In genomic region chr4:71069063-71069462, GRCh38 we compare ENCODE assay signal across 32 cellular contexts.
"Had no signal": no experiment of that assay in that cellular context is flagged by ENCODE, and none has a peak within 500 bp of the region (broad histone marks: within the 10 kb centered on the region; RNA-seq: fewer than 3 reads in every experiment).

No MANE protein-coding gene starts in this region.

- H3K36me3 Mint-ChIP-seq: activated naive CD8-positive, alpha-beta T cell treated with anti-CD3 and anti-CD28 coated beads for 36 hours had no signal

- H3K4me1 Mint-ChIP-seq: activated naive CD8-positive, alpha-beta T cell treated with anti-CD3 and anti-CD28 coated beads for 36 hours; activated T-helper 17 cell treated with anti-CD3 and anti-CD28 coated beads, Interleukin-2, amount 50 U/mL, for 72 hours had no signal

- H3K9me3 Mint-ChIP-seq: activated B cell treated with CpG ODN at 0.5 μM for 24 hours; activated CD8-positive, alpha-beta T cell treated with anti-CD3 and anti-CD28 coated beads for 36 hours; activated naive CD8-positive, alpha-beta T cell treated with anti-CD3 and anti-CD28 coated beads for 36 hours; activated naive CD8-positive, alpha-beta T cell treated with anti-CD3 and anti-CD28 coated beads, Interleukin-2, amount 50 U/mL, for 24 hours; activated T-cell treated with anti-CD3 and anti-CD28 coated beads, Interleukin-2, amount 50 U/mL, for 4 hours; activated T-helper 17 cell treated with anti-CD3 and anti-CD28 coated beads, Interleukin-2, amount 50 U/mL, for 72 hours; T-helper 2 cell treated with Interferon-gamma antibody and Interleukin-4, amounts not matched to agents 5 μg/mL and 100 μg/mL, for 36 hours had no signal

- DNase-seq: activated B cell treated with CpG ODN at 0.5 μM for 24 hours; activated CD4-positive, alpha-beta T cell treated with anti-CD3 and anti-CD28 coated beads for 48 hours; activated CD4-positive, alpha-beta T cell treated with anti-CD3 and anti-CD28 coated beads, Interleukin-2, amount 50 U/mL, for 1 hour; activated CD4-positive, alpha-beta T cell treated with anti-CD3 and anti-CD28 coated beads, Interleukin-2, amount 50 U/mL, for 48 hours; activated CD8-positive, alpha-beta memory T cell treated with anti-CD3 and anti-CD28 coated beads for 24 hours; activated CD8-positive, alpha-beta T cell treated with anti-CD3 and anti-CD28 coated beads for 36 hours; activated effector memory CD4-positive, alpha-beta T cell treated with Interleukin-2 at 50 U/mL for 16 hours; activated gamma-delta T cell treated with Interleukin-2 at 50 U/mL for 16 hours; activated naive CD4-positive, alpha-beta T cell treated with anti-CD3 and anti-CD28 coated beads, Interleukin-2, amount 50 U/mL, for 16 hours; activated naive CD4-positive, alpha-beta T cell treated with Interleukin-2 at 50 U/mL for 16 hours; activated naive CD8-positive, alpha-beta T cell treated with anti-CD3 and anti-CD28 coated beads for 36 hours; activated naive CD8-positive, alpha-beta T cell treated with anti-CD3 and anti-CD28 coated beads, Interleukin-2, amount 50 U/mL, for 24 hours; activated T-cell treated with anti-CD3 and anti-CD28 coated beads, Interleukin-2, amount 50 U/mL, for 4 hours; adrenal gland; amygdala; aorta; body of pancreas; central memory CD4-positive, alpha-beta T cell; cerebellar nuclear complex; colonic mucosa; effector CD8-positive, alpha-beta T cell; esophagus squamous epithelium; foreskin melanocyte; T-helper 1 cell; T-helper 17 cell; T1000; WERI-Rb-1 had no signal

- H3K27me3 Mint-ChIP-seq: activated CD8-positive, alpha-beta T cell treated with anti-CD3 and anti-CD28 coated beads for 36 hours; activated naive CD8-positive, alpha-beta T cell treated with anti-CD3 and anti-CD28 coated beads for 36 hours; activated naive CD8-positive, alpha-beta T cell treated with anti-CD3 and anti-CD28 coated beads, Interleukin-2, amount 50 U/mL, for 24 hours had no signal

- H3K27ac Mint-ChIP-seq: activated B cell treated with CpG ODN at 0.5 μM for 24 hours; activated CD8-positive, alpha-beta T cell treated with anti-CD3 and anti-CD28 coated beads for 36 hours; activated naive CD8-positive, alpha-beta T cell treated with anti-CD3 and anti-CD28 coated beads for 36 hours; activated naive CD8-positive, alpha-beta T cell treated with anti-CD3 and anti-CD28 coated beads, Interleukin-2, amount 50 U/mL, for 24 hours; activated T-helper 17 cell treated with anti-CD3 and anti-CD28 coated beads, Interleukin-2, amount 50 U/mL, for 72 hours; T-helper 17 cell; T-helper 2 cell treated with Interferon-gamma antibody and Interleukin-4, amounts not matched to agents 5 μg/mL and 100 μg/mL, for 36 hours had no signal

- H3K4me3 Mint-ChIP-seq: activated B cell treated with CpG ODN at 0.5 μM for 24 hours; activated CD8-positive, alpha-beta T cell treated with anti-CD3 and anti-CD28 coated beads for 36 hours; activated naive CD8-positive, alpha-beta T cell treated with anti-CD3 and anti-CD28 coated beads for 36 hours; activated naive CD8-positive, alpha-beta T cell treated with anti-CD3 and anti-CD28 coated beads, Interleukin-2, amount 50 U/mL, for 24 hours; activated T-cell treated with anti-CD3 and anti-CD28 coated beads, Interleukin-2, amount 50 U/mL, for 4 hours; activated T-helper 17 cell treated with anti-CD3 and anti-CD28 coated beads, Interleukin-2, amount 50 U/mL, for 72 hours; T-helper 17 cell; T-helper 2 cell treated with Interferon-gamma antibody and Interleukin-4, amounts not matched to agents 5 μg/mL and 100 μg/mL, for 36 hours had no signal

- ATAC-seq: activated CD4-positive, CD25-positive, alpha-beta regulatory T cell treated with anti-CD3 and anti-CD28 coated beads, Interleukin-2, amount 50 U/mL, for 24 hours; activated CD8-positive, alpha-beta T cell treated with anti-CD3 and anti-CD28 coated beads for 36 hours; activated naive CD8-positive, alpha-beta T cell treated with anti-CD3 and anti-CD28 coated beads, Interleukin-2, amount 50 U/mL, for 24 hours; activated T-cell treated with anti-CD3 and anti-CD28 coated beads, Interleukin-2, amount 50 U/mL, for 4 hours; activated T-helper 17 cell treated with anti-CD3 and anti-CD28 coated beads, Interleukin-2, amount 50 U/mL, for 72 hours; body of pancreas; gastroesophageal sphincter; T-helper 17 cell had no signal

- H3K27ac ChIP-seq: adrenal gland, body of pancreas, colonic mucosa, epithelial cell of prostate, esophagus squamous epithelium, gastroesophageal sphincter, WERI-Rb-1 had no signal
